Comparison of ENCODE assay signal across 18 cellular contexts in genomic region chr2:9460441-9461017, GRCh38.
"Had no signal": no experiment of that assay in that cellular context is flagged by ENCODE, and none has a peak within 500 bp of the region (broad histone marks: within the 10 kb centered on the region; RNA-seq: fewer than 3 reads in every experiment).

No MANE protein-coding gene starts in this region.

- H3K4me3 ChIP-seq: heart left ventricle, sigmoid colon, skin epidermis, testis, tibial nerve, upper lobe of right lung, vagina had no signal

- H3K4me1 Mint-ChIP-seq: nephron progenitor cell had no signal

- H3K4me1 ChIP-seq: foreskin keratinocyte, testis, tibial nerve, upper lobe of right lung, vagina had no signal

- ATAC-seq: effector memory CD8-positive, alpha-beta T cell; foreskin keratinocyte; heart left ventricle; left colon; naive thymus-derived CD4-positive, alpha-beta T cell; stimulated activated naive B cell treated with anti-CD40 and anti-IgM and Interleukin-4, amounts not matched to agents 10 μg/mL and 1 μg/mL and 100 μg/mL, for 72 hours; stimulated activated naive CD8-positive, alpha-beta T cell treated with anti-CD3 and anti-CD28 coated beads, Interleukin-15, amount 100 ng/mL, for 72 hours; upper lobe of right lung had no signal

- H3K9me3 Mint-ChIP-seq: dendritic cell treated with granulocyte-macrophage colony-stimulating factor and Interleukin-4, amounts not matched to agents 40 ng/mL and 50 ng/mL, for 4 days; effector memory CD8-positive, alpha-beta T cell; naive thymus-derived CD4-positive, alpha-beta T cell; nephron progenitor cell; stimulated activated naive B cell treated with anti-CD40 and anti-IgM and Interleukin-4, amounts not matched to agents 10 μg/mL and 1 μg/mL and 100 μg/mL, for 72 hours; stimulated activated naive CD8-positive, alpha-beta T cell treated with anti-CD3 and anti-CD28 coated beads, Interleukin-15, amount 100 ng/mL, for 72 hours had no signal

- H3K27ac Mint-ChIP-seq: dendritic cell treated with granulocyte-macrophage colony-stimulating factor and Interleukin-4, amounts not matched to agents 40 ng/mL and 50 ng/mL, for 4 days; nephron progenitor cell; stimulated activated naive B cell treated with anti-CD40 and anti-IgM and Interleukin-4, amounts not matched to agents 10 μg/mL and 1 μg/mL and 100 μg/mL, for 72 hours had no signal

- H3K27me3 ChIP-seq: foreskin keratinocyte, heart left ventricle, sigmoid colon, testis, tibial nerve, upper lobe of right lung, vagina had no signal

- H3K9me3 ChIP-seq: heart left ventricle, sigmoid colon, testis, tibial nerve, upper lobe of right lung, vagina had no signal

- H3K27me3 Mint-ChIP-seq: dendritic cell treated with granulocyte-macrophage colony-stimulating factor and Interleukin-4, amounts not matched to agents 40 ng/mL and 50 ng/mL, for 4 days; effector memory CD8-positive, alpha-beta T cell; naive thymus-derived CD4-positive, alpha-beta T cell; stimulated activated naive B cell treated with anti-CD40 and anti-IgM and Interleukin-4, amounts not matched to agents 10 μg/mL and 1 μg/mL and 100 μg/mL, for 72 hours; stimulated activated naive CD8-positive, alpha-beta T cell treated with anti-CD3 and anti-CD28 coated beads, Interleukin-15, amount 100 ng/mL, for 72 hours had no signal

- DNase-seq: effector memory CD8-positive, alpha-beta T cell; foreskin keratinocyte; heart left ventricle; hippocampal formation; left colon; naive thymus-derived CD4-positive, alpha-beta T cell; nephron progenitor cell; sigmoid colon; stimulated activated CD4-positive, alpha-beta T cell treated with anti-CD3 and anti-CD28 coated beads, Interleukin-2, amount 100 ng/mL, for 24 hours; stimulated activated CD4-positive, alpha-beta T cell treated with anti-CD3 and anti-CD28 coated beads, Interleukin-4, amount 100 ng/mL, for 4 hours; stimulated activated naive B cell treated with anti-CD40 and anti-IgM and Interleukin-4, amounts not matched to agents 10 μg/mL and 1 μg/mL and 100 μg/mL, for 72 hours; stimulated activated naive CD8-positive, alpha-beta T cell treated with anti-CD3 and anti-CD28 coated beads, Interleukin-15, amount 100 ng/mL, for 72 hours; testis; upper lobe of right lung had no signal

- H3K4me3 Mint-ChIP-seq: dendritic cell treated with granulocyte-macrophage colony-stimulating factor and Interleukin-4, amounts not matched to agents 40 ng/mL and 50 ng/mL, for 4 days; effector memory CD8-positive, alpha-beta T cell; naive thymus-derived CD4-positive, alpha-beta T cell; nephron progenitor cell; stimulated activated naive B cell treated with anti-CD40 and anti-IgM and Interleukin-4, amounts not matched to agents 10 μg/mL and 1 μg/mL and 100 μg/mL, for 72 hours; stimulated activated naive CD8-positive, alpha-beta T cell treated with anti-CD3 and anti-CD28 coated beads, Interleukin-15, amount 100 ng/mL, for 72 hours had no signal

- H3K27ac ChIP-seq: foreskin keratinocyte, heart left ventricle, sigmoid colon, skin epidermis, testis, tibial nerve, upper lobe of right lung, vagina had no signal
